Comparison of ENCODE assay signal across 14 cellular contexts in genomic region chr17:39139137-39139516, GRCh38. TPM values are rescaled to one million over a fixed set of nuclear protein-coding genes. Genes with fewer than 3 reads are reported as not detected.
DNase-seq lines count a peak whose midpoint lies in the region; ATAC-seq and TF ChIP-seq lines count a peak whose summit lies in the region.
"Had no signal": no experiment of that assay in that cellular context is flagged by ENCODE, and none has a peak within 500 bp of the region (broad histone marks: within the 10 kb centered on the region; RNA-seq: fewer than 3 reads in every experiment).

No MANE protein-coding gene starts in this region.

- no peaks in the 10 kb centered on the region for H3K36me3 ChIP-seq in lower lobe of right lung
- H3K36me3 ChIP-seq: upper lobe of left lung had no signal

- TF ChIP-seq CTCF in HFF-Myc (IDR thresholded peaks at IDR 0.05; ENCODE audit: low read depth, low read length, missing control alignments) = no peak
- no peak for TF ChIP-seq CTCF in fibroblast of mammary gland (conservative IDR thresholded peaks at IDR 0.05; ENCODE audit: control insufficient read depth, insufficient read depth, low read depth, low read length)
- no peak for TF ChIP-seq CTCF in lower lobe of right lung (IDR thresholded peaks at IDR 0.05)

- H3K27me3 Mint-ChIP-seq in activated CD8-positive, alpha-beta memory T cell treated with anti-CD3 and anti-CD28 coated beads, Interleukin-2, amount 10 ng/mL, durations not matched to agents 7 days and 5 days = no peaks in the 10 kb centered on the region
- H3K27me3 Mint-ChIP-seq: activated CD4-positive, alpha-beta memory T cell treated with anti-CD3 and anti-CD28 coated beads for 36 hours had no signal

- CTCF ChIA-PET in activated CD8-positive, alpha-beta memory T cell treated with anti-CD3 and anti-CD28 coated beads, Interleukin-2, amount 10 ng/mL, durations not matched to agents 7 days and 5 days (lab: Charles Lee) = interaction anchor here (1.1 to 1.2 kb wide), 2 partner anchors 14 to 156 kb away, joined by 3 to 4 read pairs; no protein-coding TSS in a partner anchor

- no peaks in the 10 kb centered on the region for H3K36me3 Mint-ChIP-seq in activated CD8-positive, alpha-beta memory T cell treated with anti-CD3 and anti-CD28 coated beads, Interleukin-2, amount 10 ng/mL, durations not matched to agents 7 days and 5 days
- H3K36me3 Mint-ChIP-seq: activated CD4-positive, alpha-beta memory T cell treated with anti-CD3 and anti-CD28 coated beads for 36 hours; activated naive CD8-positive, alpha-beta T cell treated with anti-CD3 and anti-CD28 coated beads, Interleukin-2, amount 10 ng/mL, durations not matched to agents 7 days and 5 days had no signal

- H3K4me3 Mint-ChIP-seq in activated CD8-positive, alpha-beta memory T cell treated with anti-CD3 and anti-CD28 coated beads, Interleukin-2, amount 10 ng/mL, durations not matched to agents 7 days and 5 days = no peak overlapping the region
- H3K4me3 Mint-ChIP-seq: activated CD4-positive, alpha-beta memory T cell treated with anti-CD3 and anti-CD28 coated beads for 36 hours; activated naive CD8-positive, alpha-beta T cell treated with anti-CD3 and anti-CD28 coated beads, Interleukin-2, amount 10 ng/mL, durations not matched to agents 7 days and 5 days had no signal

- intact Hi-C loops in lower lobe of right lung (cut with DNase I) = no loop called here

- H3K9me3 Mint-ChIP-seq in activated CD8-positive, alpha-beta memory T cell treated with anti-CD3 and anti-CD28 coated beads, Interleukin-2, amount 10 ng/mL, durations not matched to agents 7 days and 5 days (ENCODE audit: low read depth) = no peaks in the 10 kb centered on the region
- H3K9me3 Mint-ChIP-seq: activated CD4-positive, alpha-beta memory T cell treated with anti-CD3 and anti-CD28 coated beads for 36 hours; activated naive CD8-positive, alpha-beta T cell treated with anti-CD3 and anti-CD28 coated beads, Interleukin-2, amount 10 ng/mL, durations not matched to agents 7 days and 5 days had no signal

- peak overlapping the region in 17 of 21 experiments; percentile 2 to 83 (median 58) for H3K27ac ChIP-seq in skin epidermis
- no peak overlapping the region for H3K27ac ChIP-seq in lower lobe of right lung
- H3K27ac ChIP-seq: upper lobe of left lung had no signal

- H3K9me3 ChIP-seq in lower lobe of right lung = no peaks in the 10 kb centered on the region
- H3K9me3 ChIP-seq: upper lobe of left lung had no signal

- no peak overlapping the region for H3K4me3 ChIP-seq in HFF-Myc (replicated peaks; ENCODE audit: low read depth, low read length)
- H3K4me3 ChIP-seq in fibroblast of mammary gland (ENCODE audit: control insufficient read depth, low read depth, low read length) = no peak overlapping the region
- no peak overlapping the region for H3K4me3 ChIP-seq in skin epidermis
- H3K4me3 ChIP-seq in lower lobe of right lung = no peak overlapping the region
- H3K4me3 ChIP-seq: upper lobe of left lung had no signal

- no peak overlapping the region for H3K27ac Mint-ChIP-seq in activated CD8-positive, alpha-beta memory T cell treated with anti-CD3 and anti-CD28 coated beads, Interleukin-2, amount 10 ng/mL, durations not matched to agents 7 days and 5 days
- H3K27ac Mint-ChIP-seq: activated CD4-positive, alpha-beta memory T cell treated with anti-CD3 and anti-CD28 coated beads for 36 hours; activated naive CD8-positive, alpha-beta T cell treated with anti-CD3 and anti-CD28 coated beads, Interleukin-2, amount 10 ng/mL, durations not matched to agents 7 days and 5 days; progenitor cell of endocrine pancreas had no signal

- H3K27me3 ChIP-seq in lower lobe of right lung (ENCODE audit: low read depth) = no peaks in the 10 kb centered on the region
- H3K27me3 ChIP-seq: upper lobe of left lung had no signal

- no peaks in the 10 kb centered on the region for H3K4me1 ChIP-seq in lower lobe of right lung

- DNase-seq in HFF-Myc (ENCODE audit: extremely low read depth, low read depth) = peak; percentile 88
- DNase-seq in SW 1271 (lab: John Stamatoyannopoulos, UW) = peak; percentile 34 to 47
- peak; percentile 86 for DNase-seq in fibroblast of mammary gland (ENCODE audit: low read depth)
- no peak for DNase-seq in activated CD8-positive, alpha-beta memory T cell treated with anti-CD3 and anti-CD28 coated beads, Interleukin-2, amount 10 ng/mL, durations not matched to agents 7 days and 5 days
- DNase-seq in cerebellar cortex (ENCODE audit: low spot score) = no peak
- DNase-seq in lower lobe of right lung = no peak
- no peak for DNase-seq in NCI-H2196 treated with DMSO at 0.1 percent for 48 hours (lab: John Stamatoyannopoulos, UW; ENCODE audit: unreplicated experiment)
- DNase-seq: activated CD4-positive, alpha-beta memory T cell treated with anti-CD3 and anti-CD28 coated beads for 36 hours; activated naive CD8-positive, alpha-beta T cell treated with anti-CD3 and anti-CD28 coated beads, Interleukin-2, amount 10 ng/mL, durations not matched to agents 7 days and 5 days; left cardiac atrium; NCI-H524 treated with DMSO at 0.1 percent for 48 hours; upper lobe of left lung had no signal

- H3K4me1 Mint-ChIP-seq in activated CD8-positive, alpha-beta memory T cell treated with anti-CD3 and anti-CD28 coated beads, Interleukin-2, amount 10 ng/mL, durations not matched to agents 7 days and 5 days = no peaks in the 10 kb centered on the region
- H3K4me1 Mint-ChIP-seq: activated naive CD8-positive, alpha-beta T cell treated with anti-CD3 and anti-CD28 coated beads, Interleukin-2, amount 10 ng/mL, durations not matched to agents 7 days and 5 days had no signal

- ATAC-seq in activated CD8-positive, alpha-beta memory T cell treated with anti-CD3 and anti-CD28 coated beads, Interleukin-2, amount 10 ng/mL, durations not matched to agents 7 days and 5 days = no peak
- ATAC-seq in lower lobe of right lung = no peak

RNA-seq across cellular contexts. Expression of gene PLXDC1, which starts 12.3 kb away (rescaled TPM):
- 1 to 10 TPM; 1.2 to 9.0 TPM for total RNA-seq in activated CD8-positive, alpha-beta memory T cell treated with anti-CD3 and anti-CD28 coated beads, Interleukin-2, amount 10 ng/mL, durations not matched to agents 7 days and 5 days
- total RNA-seq in lower lobe of right lung = 19.5 TPM

RNA-seq across cellular contexts. Expression of gene ARL5C, which starts 26.8 kb away (rescaled TPM):
- total RNA-seq in activated CD8-positive, alpha-beta memory T cell treated with anti-CD3 and anti-CD28 coated beads, Interleukin-2, amount 10 ng/mL, durations not matched to agents 7 days and 5 days = under 1 TPM in 1 of 2 experiments, not detected in 1; 0.35 TPM
- not detected for total RNA-seq in lower lobe of right lung
- total RNA-seq: activated CD4-positive, alpha-beta memory T cell treated with anti-CD3 and anti-CD28 coated beads for 36 hours; left cardiac atrium; progenitor cell of endocrine pancreas had no signal

RNA-seq across cellular contexts. Expression of gene CACNB1, which starts 58.3 kb away (rescaled TPM):
- 10 to 100 TPM; 21.0 to 32.9 TPM for total RNA-seq in activated CD8-positive, alpha-beta memory T cell treated with anti-CD3 and anti-CD28 coated beads, Interleukin-2, amount 10 ng/mL, durations not matched to agents 7 days and 5 days
- 21.3 TPM for total RNA-seq in lower lobe of right lung

Comparison
In these comparisons a context has a peak if more than half of its experiments do, and no peak if none do; other contexts are left out.
1. DNase-seq: peak in HFF-Myc (single experiment), SW 1271 (2 of 2) and fibroblast of mammary gland (single experiment); none in activated CD8-positive, alpha-beta memory T cell treated with anti-CD3 and anti-CD28 coated beads, Interleukin-2, amount 10 ng/mL, durations not matched to agents 7 days and 5 days (single experiment), cerebellar cortex (single experiment), lower lobe of right lung (single experiment) and NCI-H2196 treated with DMSO at 0.1 percent for 48 hours (single experiment).